ENCODE assay signal across 12 cellular contexts in genomic region chr2:106147159-106147558, GRCh38. TPM values are rescaled to one million over a fixed set of nuclear protein-coding genes. Genes with fewer than 3 reads are reported as not detected.
A peak's percentile ranks its signal among the peaks of the same experiment; 100 is the strongest.
DNase-seq lines count a peak whose midpoint lies in the region; ATAC-seq and TF ChIP-seq lines count a peak whose summit lies in the region.
"Had no signal": no experiment of that assay in that cellular context is flagged by ENCODE, and none has a peak within 500 bp of the region (broad histone marks: within the 10 kb centered on the region; RNA-seq: fewer than 3 reads in every experiment).

No MANE protein-coding gene starts in this region.

- peaks cover 1% of the 10 kb centered on the region for H3K9me3 Mint-ChIP-seq in activated T-helper 2 cell treated with anti-CD3 and anti-CD28 coated beads, Interferon-gamma antibody, Interleukin-2, Interleukin-4, amounts not matched to agents 10 μg/mL and 5 μg/mL and 100 μg/mL, durations not matched to agents 14 hours and 24 hours and 36 hours

- intact Hi-C loops in activated T-helper 2 cell treated with anti-CD3 and anti-CD28 coated beads, Interferon-gamma antibody, Interleukin-2, Interleukin-4, amounts not matched to agents 10 μg/mL and 5 μg/mL and 100 μg/mL, durations not matched to agents 14 hours and 24 hours and 36 hours (cut with micrococcal nuclease), result loop anchor here (5.0 kb wide), 1 partner anchor 40 kb away; no protein-coding TSS in a partner anchor

- peak overlapping the region; percentile 79 for H3K27ac Mint-ChIP-seq in activated T-helper 2 cell treated with anti-CD3 and anti-CD28 coated beads, Interferon-gamma antibody, Interleukin-2, Interleukin-4, amounts not matched to agents 10 μg/mL and 5 μg/mL and 100 μg/mL, durations not matched to agents 14 hours and 24 hours and 36 hours

- peaks cover 6% of the 10 kb centered on the region for H3K79me2 ChIP-seq in hepatocyte

- peaks cover 8% of the 10 kb centered on the region for H3K4me1 ChIP-seq in hepatocyte (ENCODE audit: insufficient read depth)

- no peak overlapping the region for H3K4me3 Mint-ChIP-seq in activated T-helper 2 cell treated with anti-CD3 and anti-CD28 coated beads, Interferon-gamma antibody, Interleukin-2, Interleukin-4, amounts not matched to agents 10 μg/mL and 5 μg/mL and 100 μg/mL, durations not matched to agents 14 hours and 24 hours and 36 hours (ENCODE audit: low read depth)

- no peaks in the 10 kb centered on the region for H3K9me3 ChIP-seq in hepatocyte (ENCODE audit: low read depth)
- no peaks in the 10 kb centered on the region for H3K9me3 ChIP-seq in WERI-Rb-1 (ENCODE audit: severe bottlenecking)

- H3K27me3 Mint-ChIP-seq in activated T-helper 2 cell treated with anti-CD3 and anti-CD28 coated beads, Interferon-gamma antibody, Interleukin-2, Interleukin-4, amounts not matched to agents 10 μg/mL and 5 μg/mL and 100 μg/mL, durations not matched to agents 14 hours and 24 hours and 36 hours (ENCODE audit: low read depth), result no peaks in the 10 kb centered on the region

- H3K4me2 ChIP-seq in hepatocyte, result no peak overlapping the region

- DNase-seq in AG09309 (ENCODE audit: low read depth) (peak; percentile 41), H4 (ENCODE audit: low spot score) (peak; percentile 11), hepatocyte (ENCODE audit: low spot score) (no peak), WERI-Rb-1 (no peak), hippocampal formation (lab: John Stamatoyannopoulos, UW) (no peak)
- no peak for DNase-seq in activated T-helper 2 cell treated with anti-CD3 and anti-CD28 coated beads, Interferon-gamma antibody, Interleukin-2, Interleukin-4, amounts not matched to agents 10 μg/mL and 5 μg/mL and 100 μg/mL, durations not matched to agents 14 hours and 24 hours and 36 hours (ENCODE audit: low spot score)
- DNase-seq: activated CD4-positive, alpha-beta T cell treated with anti-CD3 and anti-CD28 coated beads for 4 hours; dorsolateral prefrontal cortex; stimulated activated CD4-positive, alpha-beta T cell treated with anti-CD3 and anti-CD28 coated beads, Interleukin-4, amount 100 ng/mL, for 4 hours had no signal

- WGBS in hepatocyte (ENCODE audit: low lambda C conversion rate, missing lambda C conversion rate), result 57% methylated on average over 3 of the region's 3 CpGs

- H3K36me3 Mint-ChIP-seq in activated T-helper 2 cell treated with anti-CD3 and anti-CD28 coated beads, Interferon-gamma antibody, Interleukin-2, Interleukin-4, amounts not matched to agents 10 μg/mL and 5 μg/mL and 100 μg/mL, durations not matched to agents 14 hours and 24 hours and 36 hours (ENCODE audit: low read depth), result peaks cover 81% of the 10 kb centered on the region

- no peaks in the 10 kb centered on the region for H3K9me2 ChIP-seq in hepatocyte (replicated peaks; ENCODE audit: insufficient read depth)

- H3K36me3 ChIP-seq in hepatocyte (replicated peaks; ENCODE audit: insufficient read depth, low read depth) (no peaks in the 10 kb centered on the region), WERI-Rb-1 (peaks cover 24% of the 10 kb centered on the region)

- H3K4me3 ChIP-seq in AG09309 (ENCODE audit: control insufficient read depth, low read depth, low read length), result no peak overlapping the region
- no peak overlapping the region for H3K4me3 ChIP-seq in hepatocyte
- H3K4me3 ChIP-seq in WERI-Rb-1 (ENCODE audit: low read depth, low read length), result no peak overlapping the region
- H3K4me3 ChIP-seq: dorsolateral prefrontal cortex, lung had no signal

- H3K27ac ChIP-seq in hepatocyte, result peak overlapping the region; percentile 20
- H3K27ac ChIP-seq in WERI-Rb-1, result no peak overlapping the region
- H3K27ac ChIP-seq: dorsolateral prefrontal cortex had no signal

- ATAC-seq in HG03135 (IDR thresholded peaks at IDR 0.05; ENCODE audit: unreplicated experiment) (no peak), HG03280 (IDR thresholded peaks at IDR 0.05; ENCODE audit: unreplicated experiment) (no peak)

- H3K4me1 Mint-ChIP-seq in activated T-helper 2 cell treated with anti-CD3 and anti-CD28 coated beads, Interferon-gamma antibody, Interleukin-2, Interleukin-4, amounts not matched to agents 10 μg/mL and 5 μg/mL and 100 μg/mL, durations not matched to agents 14 hours and 24 hours and 36 hours (ENCODE audit: low read depth), result peaks cover 47% of the 10 kb centered on the region

- no peak overlapping the region for H2AFZ ChIP-seq in hepatocyte

- no peaks in the 10 kb centered on the region for H4K20me1 ChIP-seq in hepatocyte (ENCODE audit: insufficient read depth, poor library complexity, severe bottlenecking)

- TF ChIP-seq CTCF in AG09309 (IDR thresholded peaks at IDR 0.05; ENCODE audit: control insufficient read depth, insufficient read depth, low read depth, low read length, missing control alignments) (no peak), hepatocyte (IDR thresholded peaks at IDR 0.05; ENCODE audit: poor library complexity) (no peak), WERI-Rb-1 (IDR thresholded peaks at IDR 0.05; ENCODE audit: low read depth, low read length) (no peak)

- H3K27me3 ChIP-seq in hepatocyte (no peaks in the 10 kb centered on the region), WERI-Rb-1 (ENCODE audit: insufficient read depth, low read depth, severe bottlenecking) (no peaks in the 10 kb centered on the region)
- H3K27me3 ChIP-seq: dorsolateral prefrontal cortex had no signal

RNA-seq across cellular contexts. Expression of gene UXS1, which starts 46.9 kb away (rescaled TPM):
- 31.0 and 49.1 TPM in 2 replicates for total RNA-seq in H4 (2014; rRNA removed; shearing (Covaris generic))
- total RNA-seq in activated T-helper 2 cell treated with anti-CD3 and anti-CD28 coated beads, Interferon-gamma antibody, Interleukin-2, Interleukin-4, amounts not matched to agents 10 μg/mL and 5 μg/mL and 100 μg/mL, durations not matched to agents 14 hours and 24 hours and 36 hours, result 29.7 and 34.9 TPM in 2 replicates
- 46.5 and 68.4 TPM in 2 replicates for total RNA-seq in hepatocyte
- 83.2 and 84.9 TPM in 2 replicates for polyA plus RNA-seq in hepatocyte

Comparison
In these comparisons a context has a peak if more than half of its experiments do, and no peak if none do; other contexts are left out.
1. DNase-seq: peak in AG09309 (single experiment) and H4 (single experiment); none in activated T-helper 2 cell treated with anti-CD3 and anti-CD28 coated beads, Interferon-gamma antibody, Interleukin-2, Interleukin-4, amounts not matched to agents 10 μg/mL and 5 μg/mL and 100 μg/mL, durations not matched to agents 14 hours and 24 hours and 36 hours (single experiment), hepatocyte (single experiment), WERI-Rb-1 (single experiment) and hippocampal formation (0 of 2).